8 cellular contexts compared by ENCODE assay signal in the genomic region with DNA sequence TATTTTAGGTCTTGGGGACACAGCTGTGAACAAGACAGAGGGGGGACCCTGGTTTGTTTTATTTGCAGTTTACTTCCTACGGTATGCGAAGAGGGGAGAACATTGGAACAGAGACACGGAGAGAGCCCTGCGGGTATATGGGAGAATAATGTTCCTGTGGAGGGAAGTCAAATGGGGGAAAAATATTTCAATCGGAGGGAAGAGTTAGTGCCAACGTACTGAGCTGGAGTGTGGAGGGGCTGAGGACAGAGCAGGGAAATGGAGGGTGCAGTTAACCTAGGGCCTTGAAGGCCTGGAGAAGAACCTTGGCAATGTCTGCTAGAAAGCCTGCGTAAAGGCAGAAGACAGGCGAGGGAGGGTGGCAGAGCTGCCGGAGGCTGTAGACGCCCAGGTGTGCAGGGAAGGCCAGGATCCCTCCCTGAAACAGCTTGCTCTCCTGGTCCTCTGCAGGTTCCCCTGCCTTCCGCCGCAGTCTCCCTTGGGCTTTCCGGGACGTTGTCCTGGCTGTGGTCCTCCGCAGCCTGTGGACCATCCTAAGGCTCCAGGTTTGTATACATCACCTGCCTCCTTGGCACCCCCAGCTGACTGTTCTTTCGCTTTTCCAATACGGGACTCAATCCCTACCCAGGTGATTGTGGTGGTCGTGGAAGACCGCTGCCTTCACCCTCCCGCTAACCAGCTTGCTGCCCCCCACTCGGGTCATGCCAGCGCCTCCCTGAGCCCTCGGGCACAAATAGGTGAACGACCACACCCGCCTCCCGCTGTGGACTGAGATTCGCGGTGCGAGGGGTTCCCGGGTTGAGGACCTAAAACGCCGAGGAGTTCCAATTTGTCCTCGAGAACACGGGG. TPM values are rescaled to one million over a fixed set of nuclear protein-coding genes. Genes with fewer than 3 reads are reported as not detected.
DNase-seq lines count a peak whose midpoint lies in the region; ATAC-seq, FAIRE-seq and TF ChIP-seq lines count a peak whose summit lies in the region.

No MANE protein-coding gene starts in this region.

- peak overlapping the region; percentile 7 for H2BK120ac ChIP-seq in mesendoderm (ENCODE audit: low read depth, low read length)

- POLR2A ChIA-PET in GM12878 (lab: Charles Lee), result interaction anchor here (0.6 to 3.7 kb wide), 5 partner anchors 15 to 61 kb away, joined by 4 to 36 read pairs (median 13); a partner anchor contains a TSS

- H3K79me2 ChIP-seq in GM12878 (ENCODE audit: control insufficient read depth, insufficient read depth, low read length) (peaks cover 89% of the 10 kb centered on the region), mesendoderm (ENCODE audit: control insufficient read depth, insufficient read depth, low read length) (peaks cover 75% of the 10 kb centered on the region)

- peaks cover 24% of the 10 kb centered on the region for H3K4me1 ChIP-seq in GM12878 (ENCODE audit: control insufficient read depth, insufficient read depth, low read length)
- peaks cover 13% of the 10 kb centered on the region for H3K4me1 ChIP-seq in mesendoderm (ENCODE audit: control insufficient read depth, low read depth, low read length)

- H3K4me2 ChIP-seq in GM12878 (ENCODE audit: control insufficient read depth, insufficient read depth) (peak overlapping the region; percentile 95), mesendoderm (ENCODE audit: low read length) (peak overlapping the region; percentile 85)

- CTCF ChIA-PET in GM12878 (lab: Yijun Ruan, JAX), result interaction anchor here (0.7 to 3.5 kb wide), 4 partner anchors 14 to 61 kb away, joined by 3 to 12 read pairs (median 4); a partner anchor contains a TSS

- ATAC-seq in GM18868 (IDR thresholded peaks at IDR 0.05; ENCODE audit: unreplicated experiment) (peak; percentile 3), HG03135 (IDR thresholded peaks at IDR 0.05; ENCODE audit: unreplicated experiment) (peak; percentile 5), GM12878 (peak; percentile 1; the same call in 2 of the 3 replicates), GM18517 (IDR thresholded peaks at IDR 0.05; ENCODE audit: unreplicated experiment) (no peak)

- H3K4ac ChIP-seq in mesendoderm (ENCODE audit: low read depth, low read length), result peak overlapping the region; percentile 90

- H2BK5ac ChIP-seq in mesendoderm (ENCODE audit: low read length), result peak overlapping the region; percentile 34

- peaks cover 7% of the 10 kb centered on the region; the same call in 1 of the 2 replicates for H4K20me1 ChIP-seq in GM12878 (ENCODE audit: control insufficient read depth, insufficient read depth)

- SMC1A ChIA-PET in GM12878 (lab: Charles Lee; ENCODE audit: uncharacterized antibody, unreplicated experiment), result interaction anchor here (0.6 to 2.2 kb wide), 7 partner anchors 9 to 1622 kb away, joined by 3 to 6 read pairs (median 5); a partner anchor contains a TSS

- intact Hi-C loops in GM12878 (cut with micrococcal nuclease; ENCODE audit: unreplicated experiment), result loop anchor here (2.0 kb wide), 1 partner anchor 15 kb away; a partner anchor contains a TSS

- peak overlapping the region; percentile 79 for H2AFZ ChIP-seq in GM12878 (ENCODE audit: control insufficient read depth, low read depth, low read length)

- in situ Hi-C loops in GM12878 (cut with MboI), result no loop called here

- TF ChIP-seq RAD21 in GM12878 (IDR thresholded peaks at IDR 0.05; ENCODE audit: insufficient read depth, low read depth, low read length), result no peak

- H3K79me1 ChIP-seq in mesendoderm (ENCODE audit: low read length), result peaks cover 14% of the 10 kb centered on the region

- H3K9me3 ChIP-seq in GM12878 (replicated peaks; ENCODE audit: control insufficient read depth, insufficient read depth, low read length), result no peaks in the 10 kb centered on the region

- FAIRE-seq in GM12878 (lab: Jason Lieb, UNC) (no peak), urothelium cell line (lab: Jason Lieb, UNC) (no peak)

- TF ChIP-seq CTCF in GM12878 (IDR thresholded peaks at IDR 0.05 in 2 of 3, conservative IDR thresholded peaks at IDR 0.05 in 1 of 3; ENCODE audit: control insufficient read depth in 2 of 3, extremely low read depth in 1 of 3, insufficient read depth in 1 of 3, low read depth in 3 of 3, low read length in 3 of 3), result no peak

- H2AK5ac ChIP-seq in mesendoderm (ENCODE audit: low read length), result peak overlapping the region; percentile 15

- no peak overlapping the region for H4K5ac ChIP-seq in mesendoderm (ENCODE audit: low read length)

- H3K4me3 ChIP-seq in GM12878, result peak overlapping the region; percentile 98
- H3K4me3 ChIP-seq in mesendoderm (ENCODE audit: low read length), result peak overlapping the region; percentile 73

- H3K27ac ChIP-seq in GM12878 (ENCODE audit: control insufficient read depth, insufficient read depth) (peak overlapping the region; percentile 92), mesendoderm (ENCODE audit: low read depth, low read length) (no peak overlapping the region)

- H3K23ac ChIP-seq in mesendoderm (ENCODE audit: low read length), result peak overlapping the region; percentile 67

- 3% methylated on average over 32 of the region's 34 CpGs for WGBS in GM12878 (ENCODE audit: insufficient coverage, insufficient replicate concordance, low lambda C conversion rate, missing lambda C conversion rate)
- WGBS in mesendoderm (ENCODE audit: extremely low coverage, insufficient coverage, low lambda C conversion rate), result no CpG with 5 or more reads among the region's 34 CpGs

- H3K18ac ChIP-seq in mesendoderm (ENCODE audit: low read length), result peak overlapping the region; percentile 29

- DNase-seq in GM12878 (ENCODE audit: low read depth, low spot score) (no peak), mesendoderm (peak; percentile 35), NOMO-1 treated with DMSO at 0.1 percent for 48 hours (lab: John Stamatoyannopoulos, UW; ENCODE audit: unreplicated experiment) (no peak), urothelium cell line (ENCODE audit: low spot score) (no peak), HUDEP-2 (lab: John Stamatoyannopoulos, UW; ENCODE audit: unreplicated experiment in 76 of 76) (no peak)

- peak; percentile 49; the same call in 1 of the 2 replicates for TF ChIP-seq POLR2A in GM12878 (IDR thresholded peaks at IDR 0.05; ENCODE audit: low read depth, low read length)

- no peaks in the 10 kb centered on the region for H3K27me3 ChIP-seq in GM12878 (replicated peaks in 1 of 2; ENCODE audit: control insufficient read depth in 2 of 2, insufficient read depth in 2 of 2, low read length in 1 of 2)
- H3K27me3 ChIP-seq in mesendoderm (ENCODE audit: insufficient read depth, low read length, poor library complexity), result no peaks in the 10 kb centered on the region

- RAD21 ChIA-PET in GM12878 (lab: Charles Lee; ENCODE audit: unreplicated experiment), result interaction anchor here (0.8 to 1.6 kb wide), 3 partner anchors 22 to 38 kb away, joined by 3 to 5 read pairs (median 3); a partner anchor contains a TSS

- no peak overlapping the region for H2BK15ac ChIP-seq in mesendoderm (replicated peaks; ENCODE audit: low read depth)

- no TSS peak for BruUV-seq in GM12878 (replicated peaks; lab: Mats Ljungman, UMichigan)

- H3K56ac ChIP-seq in mesendoderm (ENCODE audit: low read length), result peak overlapping the region; percentile 86

- TF ChIP-seq EP300 in GM12878 (IDR thresholded peaks at IDR 0.05; ENCODE audit: borderline replicate concordance in 1 of 2, control insufficient read depth in 1 of 2, low read depth in 2 of 2, low read length in 2 of 2), result no peak

- H3K9ac ChIP-seq in GM12878 (ENCODE audit: control insufficient read depth, insufficient read depth, low read length) (peak overlapping the region; percentile 88), mesendoderm (ENCODE audit: low read length) (peak overlapping the region; percentile 76)

- peaks cover 10 to 18% of the 10 kb centered on the region in 2 experiments for H3K36me3 ChIP-seq in GM12878 (ENCODE audit: control insufficient read depth in 2 of 2, insufficient read depth in 2 of 2, low read length in 1 of 2)
- peaks cover 19% of the 10 kb centered on the region for H3K36me3 ChIP-seq in mesendoderm (ENCODE audit: control insufficient read depth, insufficient read depth, low read length)

- no peak overlapping the region for H4K8ac ChIP-seq in mesendoderm (ENCODE audit: low read depth, low read length)

RNA-seq across cellular contexts. Expression of a gene that starts 1.9 kb away (rescaled TPM):
- 1,060 and 1,082 TPM in 2 replicates for total RNA-seq in GM12878 (2013; cell fraction: nucleolus; rRNA removed)
- 6,385 and 6,584 TPM in 2 replicates for total RNA-seq in GM12878 (2014; rRNA removed)
- total RNA-seq in GM12878 (2014; rRNA removed; fragmentation: Illumina TruSeq; extraction: Trizol), result 4,111 and 4,251 TPM in 2 replicates
- total RNA-seq in GM12878 (2021), result 2,742 and 2,873 TPM in 2 replicates
- 2,498 TPM for polyA plus RNA-seq in GM12878 (2011; ENCODE audit: low read depth)
- 2,058 and 4,963 TPM in 2 replicates for polyA plus RNA-seq in GM12878 (2011; rRNA removed)
- polyA plus RNA-seq in GM12878 (2011; cell fraction: cytosol; rRNA removed), result 6,471 and 7,747 TPM in 2 replicates
- 2,792 and 3,345 TPM in 2 replicates for polyA plus RNA-seq in GM12878 (2011; cell fraction: nucleus; rRNA removed)
- polyA plus RNA-seq in GM12878 (2012), result 4,319 and 4,635 TPM in 2 replicates
- polyA plus RNA-seq in GM12878 (2014; fragmentation: Illumina TruSeq; extraction: Trizol), result 2,869 and 4,083 TPM in 2 replicates
- polyA plus RNA-seq in GM12878 (2014; fragmentation: Nextera tagmentation; extraction: Ambion mirVana), result 1,000 to 10,000 TPM; 3,729 to 5,412 TPM
- 5,813 and 5,897 TPM in 2 replicates for polyA plus RNA-seq in GM12878 (2014; rRNA removed)
- 1,000 to 10,000 TPM; 1,365 to 1,424 TPM for polyA plus RNA-seq in GM12878 (2016; fragmentation: Nextera tagmentation; extraction: Ambion mirVana)
- 6,568 and 9,193 TPM in 2 replicates for polyA minus RNA-seq in GM12878 (2011; rRNA and poly(A)+ RNA removed)
- polyA minus RNA-seq in GM12878 (2011; cell fraction: cytosol; rRNA and poly(A)+ RNA removed), result 1,862 and 1,930 TPM in 2 replicates
- polyA minus RNA-seq in GM12878 (2011; cell fraction: nucleus; rRNA and poly(A)+ RNA removed), result 910 and 1,213 TPM in 2 replicates
- 3,047 TPM for polyA plus RNA-seq in mesendoderm (2013, experiment 1 of 2)
- polyA plus RNA-seq in mesendoderm (2013, experiment 2 of 2), result 3,083 TPM

RNA-seq across cellular contexts. Expression of a gene that starts 15.3 kb away (rescaled TPM):
- total RNA-seq in GM12878 (2013; cell fraction: nucleolus; rRNA removed), result 46.6 and 48.5 TPM in 2 replicates
- total RNA-seq in GM12878 (2014; rRNA removed) (6.5 and 7.1 TPM in 2 replicates), GM12878 (2014; rRNA removed; fragmentation: Illumina TruSeq; extraction: Trizol) (10.1 and 11.5 TPM in 2 replicates), GM12878 (2021) (8.4 and 8.6 TPM in 2 replicates)
- 5.9 TPM for polyA plus RNA-seq in GM12878 (2011; ENCODE audit: low read depth)
- polyA plus RNA-seq in GM12878 (2011; rRNA removed) (24.3 and 34.0 TPM in 2 replicates), GM12878 (2014; fragmentation: Illumina TruSeq; extraction: Trizol) (12.4 and 14.7 TPM in 2 replicates), GM12878 (2014; fragmentation: Nextera tagmentation; extraction: Ambion mirVana) (1 to 10 TPM; 1.4 to 3.4 TPM), GM12878 (2014; rRNA removed) (11.6 and 13.4 TPM in 2 replicates), GM12878 (2016; fragmentation: Nextera tagmentation; extraction: Ambion mirVana) (1 to 10 TPM; 6.8 to 7.9 TPM)
- polyA plus RNA-seq in GM12878 (2011; cell fraction: cytosol; rRNA removed), result 12.3 and 13.7 TPM in 2 replicates
- 31.5 and 38.7 TPM in 2 replicates for polyA plus RNA-seq in GM12878 (2011; cell fraction: nucleus; rRNA removed)
- polyA plus RNA-seq in GM12878 (2012), result 10.7 and 12.3 TPM in 2 replicates
- polyA minus RNA-seq in GM12878 (2011; rRNA and poly(A)+ RNA removed), result 19.5 and 28.6 TPM in 2 replicates
- 6.1 and 7.9 TPM in 2 replicates for polyA minus RNA-seq in GM12878 (2011; cell fraction: cytosol; rRNA and poly(A)+ RNA removed)
- polyA minus RNA-seq in GM12878 (2011; cell fraction: nucleus; rRNA and poly(A)+ RNA removed), result 15.4 and 24.9 TPM in 2 replicates
- 2.8 TPM for polyA plus RNA-seq in mesendoderm (2013, experiment 1 of 2)
- polyA plus RNA-seq in mesendoderm (2013, experiment 2 of 2), result 2.8 TPM

RNA-seq across cellular contexts. Expression of a gene that starts 22.6 kb away (rescaled TPM):
- total RNA-seq in GM12878 (2013; cell fraction: nucleolus; rRNA removed), result 30.1 and 34.3 TPM in 2 replicates
- total RNA-seq in GM12878 (2014; rRNA removed) (16.0 and 17.2 TPM in 2 replicates), GM12878 (2014; rRNA removed; fragmentation: Illumina TruSeq; extraction: Trizol) (10.5 and 10.6 TPM in 2 replicates), GM12878 (2021) (24.6 and 28.9 TPM in 2 replicates)
- 11.5 TPM for polyA plus RNA-seq in GM12878 (2011; ENCODE audit: low read depth)
- polyA plus RNA-seq in GM12878 (2011; rRNA removed) (14.8 and 17.7 TPM in 2 replicates), GM12878 (2014; fragmentation: Illumina TruSeq; extraction: Trizol) (9.4 and 10.6 TPM in 2 replicates), GM12878 (2014; fragmentation: Nextera tagmentation; extraction: Ambion mirVana) (1 to 10 TPM; 1.0 to 3.2 TPM), GM12878 (2014; rRNA removed) (21.5 and 24.4 TPM in 2 replicates), GM12878 (2016; fragmentation: Nextera tagmentation; extraction: Ambion mirVana) (1 to 10 TPM; 5.2 to 5.5 TPM)
- 16.4 and 21.9 TPM in 2 replicates for polyA plus RNA-seq in GM12878 (2011; cell fraction: cytosol; rRNA removed)
- 173 and 195 TPM in 2 replicates for polyA plus RNA-seq in GM12878 (2011; cell fraction: nucleus; rRNA removed)
- 21.7 and 28.2 TPM in 2 replicates for polyA plus RNA-seq in GM12878 (2012)
- polyA minus RNA-seq in GM12878 (2011; rRNA and poly(A)+ RNA removed), result 8.6 and 10.9 TPM in 2 replicates
- polyA minus RNA-seq in GM12878 (2011; cell fraction: cytosol; rRNA and poly(A)+ RNA removed), result 6.8 and 7.5 TPM in 2 replicates
- 16.0 and 24.7 TPM in 2 replicates for polyA minus RNA-seq in GM12878 (2011; cell fraction: nucleus; rRNA and poly(A)+ RNA removed)
- 15.1 TPM for polyA plus RNA-seq in mesendoderm (2013, experiment 1 of 2)
- 14.4 TPM for polyA plus RNA-seq in mesendoderm (2013, experiment 2 of 2)

RNA-seq across cellular contexts. Expression of a gene that starts 40.7 kb away (rescaled TPM):
- 0.59 and 0.84 TPM in 2 replicates for total RNA-seq in GM12878 (2013; cell fraction: nucleolus; rRNA removed)
- 0.54 and 1.1 TPM in 2 replicates for total RNA-seq in GM12878 (2014; rRNA removed)
- total RNA-seq in GM12878 (2014; rRNA removed; fragmentation: Illumina TruSeq; extraction: Trizol), result 0.22 and 0.46 TPM in 2 replicates
- 0.38 and 0.96 TPM in 2 replicates for total RNA-seq in GM12878 (2021)
- polyA plus RNA-seq in GM12878 (2011; ENCODE audit: low read depth), result 1.1 TPM
- polyA plus RNA-seq in GM12878 (2011; rRNA removed), result 1.6 TPM in 2 replicates
- polyA plus RNA-seq in GM12878 (2011; cell fraction: cytosol; rRNA removed), result 0.97 and 1.0 TPM in 2 replicates
- 2.2 and 2.4 TPM in 2 replicates for polyA plus RNA-seq in GM12878 (2011; cell fraction: nucleus; rRNA removed)
- 0.87 and 1.7 TPM in 2 replicates for polyA plus RNA-seq in GM12878 (2012)
- polyA plus RNA-seq in GM12878 (2014; fragmentation: Illumina TruSeq; extraction: Trizol), result 0.32 and 0.33 TPM in 2 replicates
- polyA plus RNA-seq in GM12878 (2014; fragmentation: Nextera tagmentation; extraction: Ambion mirVana), result under 1 TPM; 0.02 to 0.20 TPM
- polyA plus RNA-seq in GM12878 (2014; rRNA removed), result 0.84 and 1.1 TPM in 2 replicates
- polyA plus RNA-seq in GM12878 (2016; fragmentation: Nextera tagmentation; extraction: Ambion mirVana), result 1 to 10 TPM in 1 of 2 experiments, under 1 TPM in 1; 0.44 to 1.3 TPM
- polyA minus RNA-seq in GM12878 (2011; rRNA and poly(A)+ RNA removed), result 0.80 and 0.88 TPM in 2 replicates
- polyA minus RNA-seq in GM12878 (2011; cell fraction: cytosol; rRNA and poly(A)+ RNA removed), result 0.83 and 1.1 TPM in 2 replicates
- polyA minus RNA-seq in GM12878 (2011; cell fraction: nucleus; rRNA and poly(A)+ RNA removed), result 0.73 and 1.5 TPM in 2 replicates
- 0.04 TPM for polyA plus RNA-seq in mesendoderm (2013, experiment 1 of 2)
- polyA plus RNA-seq in mesendoderm (2013, experiment 2 of 2), result 0.06 TPM
